11 cellular contexts compared by ENCODE assay signal in the genomic region with DNA sequence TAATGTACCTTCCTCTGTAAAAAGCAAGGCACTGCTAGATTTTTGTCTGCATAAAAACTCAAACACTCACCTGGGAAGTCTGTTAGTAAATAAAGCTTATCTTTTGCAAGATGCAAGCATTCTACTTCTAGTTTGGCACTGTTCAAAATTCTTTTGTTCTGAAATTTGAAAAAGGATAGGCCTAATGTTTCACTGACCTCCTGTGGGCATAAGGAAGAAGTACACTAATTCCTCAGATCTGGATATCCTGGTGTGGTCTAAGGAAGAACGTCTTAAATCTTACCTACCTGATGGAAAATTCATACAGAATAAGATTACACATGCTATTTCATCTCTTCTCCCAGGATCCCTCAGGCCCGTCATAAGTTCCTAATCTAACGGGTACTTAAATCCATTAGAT.
A peak's percentile ranks its signal among the peaks of the same experiment; 100 is the strongest.
DNase-seq lines count a peak whose midpoint lies in the region; ATAC-seq and TF ChIP-seq lines count a peak whose summit lies in the region.
"Had no signal": no experiment of that assay in that cellular context is flagged by ENCODE, and none has a peak within 500 bp of the region (broad histone marks: within the 10 kb centered on the region; RNA-seq: fewer than 3 reads in every experiment).

No MANE protein-coding gene starts in this region.

- no peak overlapping the region for H3K4me3 Mint-ChIP-seq in activated CD4-positive, alpha-beta T cell treated with anti-CD3 and anti-CD28 coated beads, Interleukin-2, amount 10 ng/mL, durations not matched to agents 24 days and 14 days

- H3K27me3 ChIP-seq in BE2C, result no peaks in the 10 kb centered on the region

- H3K36me3 Mint-ChIP-seq in activated CD4-positive, alpha-beta T cell treated with anti-CD3 and anti-CD28 coated beads, Interleukin-2, amount 10 ng/mL, durations not matched to agents 24 days and 14 days (ENCODE audit: low read depth), result no peaks in the 10 kb centered on the region

- H3K27ac Mint-ChIP-seq in activated CD4-positive, alpha-beta T cell treated with anti-CD3 and anti-CD28 coated beads, Interleukin-2, amount 10 ng/mL, durations not matched to agents 24 days and 14 days, result no peak overlapping the region

- no peaks in the 10 kb centered on the region for H3K9me3 ChIP-seq in BE2C

- H3K9me3 Mint-ChIP-seq in activated CD4-positive, alpha-beta T cell treated with anti-CD3 and anti-CD28 coated beads, Interleukin-2, amount 10 ng/mL, durations not matched to agents 24 days and 14 days, result no peaks in the 10 kb centered on the region

- DNase-seq in BE2C (no peak), LNCaP clone FGC (ENCODE audit: low read depth) (no peak), astrocyte of the cerebellum (ENCODE audit: low read depth) (no peak), kidney tubule cell (ENCODE audit: low spot score) (peak; percentile 59), SKM-1 treated with dmso at 0.1 percent for 144 hours (lab: John Stamatoyannopoulos, UW; ENCODE audit: unreplicated experiment) (no peak)
- DNase-seq in activated CD4-positive, alpha-beta T cell treated with anti-CD3 and anti-CD28 coated beads, Interleukin-2, amount 10 ng/mL, durations not matched to agents 24 days and 14 days, result no peak
- DNase-seq: small intestine, substantia nigra had no signal

- no peaks in the 10 kb centered on the region for H3K36me3 ChIP-seq in BE2C

- H3K27me3 Mint-ChIP-seq in activated CD4-positive, alpha-beta T cell treated with anti-CD3 and anti-CD28 coated beads, Interleukin-2, amount 10 ng/mL, durations not matched to agents 24 days and 14 days, result peaks cover 8% of the 10 kb centered on the region

- ATAC-seq in GM19324 (IDR thresholded peaks at IDR 0.05; ENCODE audit: low FRiP score, unreplicated experiment), result no peak
- ATAC-seq in HG03196 (IDR thresholded peaks at IDR 0.05; ENCODE audit: unreplicated experiment), result no peak

- peaks cover 1% of the 10 kb centered on the region for H3K4me1 Mint-ChIP-seq in activated CD4-positive, alpha-beta T cell treated with anti-CD3 and anti-CD28 coated beads, Interleukin-2, amount 10 ng/mL, durations not matched to agents 24 days and 14 days

- peaks cover 9% of the 10 kb centered on the region for H3K4me1 ChIP-seq in BE2C

- in situ Hi-C loops in astrocyte of the cerebellum (cut with HindIII; ENCODE audit: low sequenced_read_pairs), result no loop called here

- H3K4me3 ChIP-seq in BE2C (ENCODE audit: low read depth, low read length), result no peak overlapping the region
- H3K4me3 ChIP-seq in LNCaP clone FGC (ENCODE audit: low read depth, low read length), result no peak overlapping the region
- H3K4me3 ChIP-seq in astrocyte of the cerebellum (ENCODE audit: low read depth, low read length), result no peak overlapping the region
- H3K4me3 ChIP-seq: SK-N-MC had no signal

- TF ChIP-seq CTCF in BE2C (IDR thresholded peaks at IDR 0.05; ENCODE audit: low read depth, low read length), result peak; percentile 63
- TF ChIP-seq CTCF in LNCaP clone FGC (IDR thresholded peaks at IDR 0.05; ENCODE audit: control insufficient read depth, extremely low read depth, insufficient read depth), result peak; percentile 27; the same call in 1 of the 2 replicates
- peak; percentile 32 for TF ChIP-seq CTCF in astrocyte of the cerebellum (IDR thresholded peaks at IDR 0.05; ENCODE audit: low read depth, low read length, missing control alignments)

- intact Hi-C loops in activated CD4-positive, alpha-beta T cell treated with anti-CD3 and anti-CD28 coated beads, Interleukin-2, amount 10 ng/mL, durations not matched to agents 24 days and 14 days (cut with micrococcal nuclease), result no loop called here
